ENCODE assay signal across 8 cellular contexts in genomic region chr13:49495783-49496762, GRCh38. TPM values are rescaled to one million over a fixed set of nuclear protein-coding genes. Genes with fewer than 3 reads are reported as not detected.
DNase-seq lines count a peak whose midpoint lies in the region; ATAC-seq and TF ChIP-seq lines count a peak whose summit lies in the region.

PHF11 (plus strand) TSS chr13:49495953; CDS start chr13:49496002, 49 bp downstream.

- POLR2A ChIA-PET in Panc1 (lab: Charles Lee) = interaction anchor here (0.6 to 0.7 kb wide), 3 partner anchors 30 to 745 kb away, joined by 5 to 7 read pairs (median 6); no protein-coding TSS in a partner anchor

- H3K27ac Mint-ChIP-seq in naive B cell = peak within 1 kb of the TSS; percentile 98 to 100 (median 99)
- peak within 1 kb of the TSS; percentile 99 for H3K27ac Mint-ChIP-seq in stimulated activated naive B cell treated with anti-CD40 and anti-IgM and Interleukin-4, amounts not matched to agents 10 μg/mL and 1 μg/mL and 100 μg/mL, for 72 hours

- no peaks in the 10 kb centered on the region for H3K9me3 Mint-ChIP-seq in naive B cell
- no peaks in the 10 kb centered on the region for H3K9me3 Mint-ChIP-seq in stimulated activated naive B cell treated with anti-CD40 and anti-IgM and Interleukin-4, amounts not matched to agents 10 μg/mL and 1 μg/mL and 100 μg/mL, for 72 hours

- peak; percentile 88 for ATAC-seq in GM18907 (IDR thresholded peaks at IDR 0.05; ENCODE audit: unreplicated experiment)
- peak; percentile 84 for ATAC-seq in HG03108 (IDR thresholded peaks at IDR 0.05; ENCODE audit: unreplicated experiment)
- peak; percentile 89 for ATAC-seq in Panc1
- ATAC-seq in naive B cell (ENCODE audit: low read depth in 2 of 2) = peak; percentile 85 to 87
- peak; percentile 88 to 89 for ATAC-seq in stimulated activated naive B cell treated with anti-CD40 and anti-IgM and Interleukin-4, amounts not matched to agents 10 μg/mL and 1 μg/mL and 100 μg/mL, for 72 hours (replicated peaks)

- CTCF ChIA-PET in Panc1 (lab: Charles Lee) = no interaction called here

- no peaks in the 10 kb centered on the region for H3K27me3 ChIP-seq in Panc1 (ENCODE audit: control insufficient read depth, insufficient read depth, low read length)

- H3K4me1 ChIP-seq in Panc1 (ENCODE audit: control insufficient read depth, insufficient read depth, low read length) = peaks cover 7% of the 10 kb centered on the region; the same call in 1 of the 2 replicates

- no peaks in the 10 kb centered on the region for H3K36me3 ChIP-seq in Panc1 (ENCODE audit: control insufficient read depth, insufficient read depth, low read length)

- H3K36me3 Mint-ChIP-seq in naive B cell = peaks cover 0 to 7% of the 10 kb centered on the region in 2 donors
- H3K36me3 Mint-ChIP-seq in stimulated activated naive B cell treated with anti-CD40 and anti-IgM and Interleukin-4, amounts not matched to agents 10 μg/mL and 1 μg/mL and 100 μg/mL, for 72 hours = peaks cover 27 to 30% of the 10 kb centered on the region in 2 donors

- H3K27ac ChIP-seq in Panc1 (ENCODE audit: low read length) = peak within 1 kb of the TSS; percentile 81

- no peaks in the 10 kb centered on the region for H3K27me3 Mint-ChIP-seq in naive B cell
- H3K27me3 Mint-ChIP-seq in stimulated activated naive B cell treated with anti-CD40 and anti-IgM and Interleukin-4, amounts not matched to agents 10 μg/mL and 1 μg/mL and 100 μg/mL, for 72 hours = no peaks in the 10 kb centered on the region

- H3K4me1 Mint-ChIP-seq in naive B cell = peaks cover 33 to 43% (median 42%) of the 10 kb centered on the region in 3 donors
- peaks cover 32 to 55% of the 10 kb centered on the region in 2 donors for H3K4me1 Mint-ChIP-seq in stimulated activated naive B cell treated with anti-CD40 and anti-IgM and Interleukin-4, amounts not matched to agents 10 μg/mL and 1 μg/mL and 100 μg/mL, for 72 hours

- no TSS peak for BruUV-seq in Panc1 (replicated peaks; lab: Mats Ljungman, UMichigan)

- H3K4me3 ChIP-seq in Panc1 (ENCODE audit: low read depth in 2 of 2, low read length in 2 of 2) = peak within 1 kb of the TSS; percentile 57 to 70

- H3K4me3 Mint-ChIP-seq in naive B cell = peak within 1 kb of the TSS; percentile 94 to 99 (median 99)
- H3K4me3 Mint-ChIP-seq in stimulated activated naive B cell treated with anti-CD40 and anti-IgM and Interleukin-4, amounts not matched to agents 10 μg/mL and 1 μg/mL and 100 μg/mL, for 72 hours = peak within 1 kb of the TSS; percentile 94 to 97

- H3K9me3 ChIP-seq in Panc1 (ENCODE audit: control insufficient read depth, insufficient read depth, low read depth, low read length) = no peaks in the 10 kb centered on the region

- 0 out of 2 replicates have a peak, but pooled peaks have one; percentile 12 for TF ChIP-seq CTCF in Panc1 (IDR thresholded peaks at IDR 0.05)

- intact Hi-C loops in Panc1 (cut with micrococcal nuclease; ENCODE audit: unreplicated experiment) = no loop called here

- peak; percentile 76 for DNase-seq in AG08395 (ENCODE audit: low spot score)
- DNase-seq in Panc1 (ENCODE audit: low read depth, low spot score) = no peak
- DNase-seq in activated T-helper 1 cell treated with anti-CD3 and anti-CD28 coated beads, Interleukin-2, amount 50 U/mL, for 16 hours (ENCODE audit: low read depth in 1 of 2, low spot score in 1 of 2) = peak; percentile 72 to 82
- peak; percentile 72 for DNase-seq in fibroblast of gingiva (ENCODE audit: low read depth)
- DNase-seq in naive B cell = peak; percentile 85
- peak; percentile 86 for DNase-seq in stimulated activated naive B cell treated with anti-CD40 and anti-IgM and Interleukin-4, amounts not matched to agents 10 μg/mL and 1 μg/mL and 100 μg/mL, for 72 hours

- in situ Hi-C loops in Panc1 (cut with HindIII; ENCODE audit: low pct_unique_long_range_greater_than_20kb, low sequenced_read_pairs) = no loop called here

RNA-seq across cellular contexts. Expression of gene PHF11, which starts in this region (rescaled TPM):
- 15.7 TPM for total RNA-seq in Panc1 (2021; ENCODE audit: unreplicated experiment)
- polyA plus RNA-seq in Panc1 (2012; ENCODE audit: insufficient read length) = 9.6 TPM
- 100 to 1,000 TPM in 2 of 6 donors, 10 to 100 TPM in 4; 84.6 to 101 (median 97.1) TPM for polyA plus RNA-seq in naive B cell (ENCODE audit: low read depth in 6 of 6)
